ENCODE assay signal across 1 cellular context in the genomic region with DNA sequence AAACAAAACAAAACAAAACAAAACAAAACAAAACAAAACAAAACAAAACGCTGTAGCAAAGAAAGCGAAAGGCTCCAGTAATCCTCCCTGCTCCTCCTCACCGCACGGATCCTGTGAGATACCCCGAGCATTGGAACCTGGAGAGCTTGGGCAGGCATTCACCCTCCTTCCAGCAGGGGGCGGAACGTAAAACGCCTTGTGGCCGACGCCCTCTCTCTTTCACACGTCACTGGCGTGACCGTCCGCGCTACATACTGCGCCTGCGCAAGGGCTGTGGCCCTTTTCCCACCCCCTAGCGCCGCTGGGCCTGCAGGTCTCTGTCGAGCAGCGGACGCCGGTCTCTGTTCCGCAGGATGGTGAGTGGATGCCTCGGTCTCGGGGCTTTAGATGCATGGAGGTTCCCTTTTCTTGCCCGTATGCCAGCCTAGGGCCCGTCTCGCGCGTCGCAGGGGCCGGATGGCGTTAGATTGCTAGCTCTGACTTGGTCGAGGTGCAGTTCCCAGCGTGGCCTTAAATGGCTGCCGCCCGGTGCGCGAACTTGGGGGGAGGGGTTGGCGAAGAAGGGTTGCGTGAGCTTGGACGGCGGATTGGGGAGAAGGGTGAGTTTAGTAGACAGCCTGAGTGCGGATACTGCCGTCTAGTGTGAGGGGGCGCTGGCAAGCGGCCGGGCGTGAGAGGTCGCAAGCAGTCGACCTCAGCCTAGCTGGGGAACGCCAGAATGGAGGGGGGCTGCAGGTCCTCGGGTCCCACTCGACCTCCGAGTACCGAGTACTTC.
TF ChIP-seq lines count a peak whose summit lies in the region.

A gene (plus strand): TSS at position 279 of the 775 bp plus-strand sequence. CDS start 75 bp downstream, at position 354.

TF ChIP-seq in K562, 482 proteins besides CTCF, POLR2A, EP300 and RAD21 (continued from another document and continues in another):
- TF ChIP-seq, protein P1, sequence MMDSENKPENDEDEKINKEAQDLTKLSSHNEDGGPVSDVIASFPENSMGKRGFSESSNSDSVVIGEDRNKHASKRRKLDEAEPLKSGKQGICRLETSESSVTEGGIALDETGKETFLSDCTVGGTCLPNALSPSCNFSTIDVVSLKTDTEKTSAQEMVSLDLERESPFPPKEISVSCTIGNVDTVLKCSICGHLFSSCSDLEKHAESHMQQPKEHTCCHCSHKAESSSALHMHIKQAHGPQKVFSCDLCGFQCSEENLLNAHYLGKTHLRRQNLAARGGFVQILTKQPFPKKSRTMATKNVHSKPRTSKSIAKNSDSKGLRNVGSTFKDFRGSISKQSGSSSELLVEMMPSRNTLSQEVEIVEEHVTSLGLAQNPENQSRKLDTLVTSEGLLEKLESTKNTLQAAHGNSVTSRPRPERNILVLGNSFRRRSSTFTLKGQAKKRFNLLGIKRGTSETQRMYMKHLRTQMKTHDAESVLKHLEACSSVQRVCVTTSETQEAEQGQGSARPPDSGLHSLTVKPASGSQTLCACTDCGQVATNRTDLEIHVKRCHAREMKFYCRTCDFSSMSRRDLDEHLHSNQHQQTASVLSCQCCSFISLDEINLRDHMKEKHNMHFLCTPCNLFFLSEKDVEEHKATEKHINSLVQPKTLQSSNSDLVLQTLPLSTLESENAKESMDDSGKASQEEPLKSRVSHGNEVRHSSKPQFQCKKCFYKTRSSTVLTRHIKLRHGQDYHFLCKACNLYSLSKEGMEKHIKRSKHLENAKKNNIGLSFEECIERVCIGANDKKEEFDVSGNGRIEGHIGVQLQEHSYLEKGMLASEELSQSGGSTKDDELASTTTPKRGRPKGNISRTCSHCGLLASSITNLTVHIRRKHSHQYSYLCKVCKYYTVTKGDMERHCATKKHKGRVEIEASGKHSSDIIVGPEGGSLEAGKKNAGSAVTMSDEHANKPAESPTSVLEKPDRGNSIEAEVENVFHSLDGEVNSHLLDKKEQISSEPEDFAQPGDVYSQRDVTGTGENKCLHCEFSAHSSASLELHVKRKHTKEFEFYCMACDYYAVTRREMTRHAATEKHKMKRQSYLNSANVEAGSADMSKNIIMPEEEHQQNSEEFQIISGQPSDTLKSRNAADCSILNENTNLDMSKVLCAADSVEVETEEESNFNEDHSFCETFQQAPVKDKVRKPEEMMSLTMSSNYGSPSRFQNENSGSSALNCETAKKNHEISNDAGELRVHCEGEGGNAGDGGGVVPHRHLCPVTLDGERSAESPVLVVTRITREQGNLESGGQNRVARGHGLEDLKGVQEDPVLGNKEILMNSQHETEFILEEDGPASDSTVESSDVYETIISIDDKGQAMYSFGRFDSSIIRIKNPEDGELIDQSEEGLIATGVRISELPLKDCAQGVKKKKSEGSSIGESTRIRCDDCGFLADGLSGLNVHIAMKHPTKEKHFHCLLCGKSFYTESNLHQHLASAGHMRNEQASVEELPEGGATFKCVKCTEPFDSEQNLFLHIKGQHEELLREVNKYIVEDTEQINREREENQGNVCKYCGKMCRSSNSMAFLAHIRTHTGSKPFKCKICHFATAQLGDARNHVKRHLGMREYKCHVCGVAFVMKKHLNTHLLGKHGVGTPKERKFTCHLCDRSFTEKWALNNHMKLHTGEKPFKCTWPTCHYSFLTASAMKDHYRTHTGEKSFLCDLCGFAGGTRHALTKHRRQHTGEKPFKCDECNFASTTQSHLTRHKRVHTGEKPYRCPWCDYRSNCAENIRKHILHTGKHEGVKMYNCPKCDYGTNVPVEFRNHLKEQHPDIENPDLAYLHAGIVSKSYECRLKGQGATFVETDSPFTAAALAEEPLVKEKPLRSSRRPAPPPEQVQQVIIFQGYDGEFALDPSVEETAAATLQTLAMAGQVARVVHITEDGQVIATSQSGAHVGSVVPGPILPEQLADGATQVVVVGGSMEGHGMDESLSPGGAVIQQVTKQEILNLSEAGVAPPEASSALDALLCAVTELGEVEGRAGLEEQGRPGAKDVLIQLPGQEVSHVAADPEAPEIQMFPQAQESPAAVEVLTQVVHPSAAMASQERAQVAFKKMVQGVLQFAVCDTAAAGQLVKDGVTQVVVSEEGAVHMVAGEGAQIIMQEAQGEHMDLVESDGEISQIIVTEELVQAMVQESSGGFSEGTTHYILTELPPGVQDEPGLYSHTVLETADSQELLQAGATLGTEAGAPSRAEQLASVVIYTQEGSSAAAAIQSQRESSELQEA (IDR thresholded peaks at IDR 0.05; ENCODE audit: low read depth): peak; percentile 87
- TF ChIP-seq, protein P2, sequence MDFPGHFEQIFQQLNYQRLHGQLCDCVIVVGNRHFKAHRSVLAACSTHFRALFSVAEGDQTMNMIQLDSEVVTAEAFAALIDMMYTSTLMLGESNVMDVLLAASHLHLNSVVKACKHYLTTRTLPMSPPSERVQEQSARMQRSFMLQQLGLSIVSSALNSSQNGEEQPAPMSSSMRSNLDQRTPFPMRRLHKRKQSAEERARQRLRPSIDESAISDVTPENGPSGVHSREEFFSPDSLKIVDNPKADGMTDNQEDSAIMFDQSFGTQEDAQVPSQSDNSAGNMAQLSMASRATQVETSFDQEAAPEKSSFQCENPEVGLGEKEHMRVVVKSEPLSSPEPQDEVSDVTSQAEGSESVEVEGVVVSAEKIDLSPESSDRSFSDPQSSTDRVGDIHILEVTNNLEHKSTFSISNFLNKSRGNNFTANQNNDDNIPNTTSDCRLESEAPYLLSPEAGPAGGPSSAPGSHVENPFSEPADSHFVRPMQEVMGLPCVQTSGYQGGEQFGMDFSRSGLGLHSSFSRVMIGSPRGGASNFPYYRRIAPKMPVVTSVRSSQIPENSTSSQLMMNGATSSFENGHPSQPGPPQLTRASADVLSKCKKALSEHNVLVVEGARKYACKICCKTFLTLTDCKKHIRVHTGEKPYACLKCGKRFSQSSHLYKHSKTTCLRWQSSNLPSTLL (IDR thresholded peaks at IDR 0.05): no peak
- TF ChIP-seq CTBP1 (IDR thresholded peaks at IDR 0.05; ENCODE audit: borderline replicate concordance): peak; percentile 84
- TF ChIP-seq POLR2AphosphoS2 (IDR thresholded peaks at IDR 0.05; ENCODE audit: low read length): peak; percentile 78; the same call in 1 of the 2 replicates
- 0 out of 2 replicates have a peak, but pooled peaks have one; percentile 32 for TF ChIP-seq NFE2 (IDR thresholded peaks at IDR 0.05; ENCODE audit: low read depth)
- no peak for TF ChIP-seq ZNF197 (CRISPR knock-in tag; IDR thresholded peaks at IDR 0.05; ENCODE audit: low read depth)
- TF ChIP-seq NONO (IDR thresholded peaks at IDR 0.05; ENCODE audit: low read depth in 2 of 2, low read length in 1 of 2): no peak; a peak in 1 of 4 replicates
- TF ChIP-seq RBM22 (IDR thresholded peaks at IDR 0.05; ENCODE audit: low read depth, low read length, poor library complexity, severe bottlenecking): peak; percentile 90
- TF ChIP-seq, protein P3, sequence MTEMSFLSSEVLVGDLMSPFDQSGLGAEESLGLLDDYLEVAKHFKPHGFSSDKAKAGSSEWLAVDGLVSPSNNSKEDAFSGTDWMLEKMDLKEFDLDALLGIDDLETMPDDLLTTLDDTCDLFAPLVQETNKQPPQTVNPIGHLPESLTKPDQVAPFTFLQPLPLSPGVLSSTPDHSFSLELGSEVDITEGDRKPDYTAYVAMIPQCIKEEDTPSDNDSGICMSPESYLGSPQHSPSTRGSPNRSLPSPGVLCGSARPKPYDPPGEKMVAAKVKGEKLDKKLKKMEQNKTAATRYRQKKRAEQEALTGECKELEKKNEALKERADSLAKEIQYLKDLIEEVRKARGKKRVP (CRISPR knock-in tag; IDR thresholded peaks at IDR 0.05): no peak
- TF ChIP-seq ZKSCAN1 (IDR thresholded peaks at IDR 0.05; ENCODE audit: low read depth, low read length): 0 out of 2 replicates have a peak, but pooled peaks have one; percentile 51
- TF ChIP-seq ZBTB7A (IDR thresholded peaks at IDR 0.05; ENCODE audit: borderline replicate concordance, control insufficient read depth, low read depth, low read length): peak; percentile 33; the same call in 1 of the 2 replicates
- no peak for TF ChIP-seq MED1 (CRISPR knock-in tag; IDR thresholded peaks at IDR 0.05; ENCODE audit: borderline replicate concordance)
- no peak for TF ChIP-seq ELF4 (CRISPR knock-in tag; IDR thresholded peaks at IDR 0.05)
- TF ChIP-seq, protein P4, sequence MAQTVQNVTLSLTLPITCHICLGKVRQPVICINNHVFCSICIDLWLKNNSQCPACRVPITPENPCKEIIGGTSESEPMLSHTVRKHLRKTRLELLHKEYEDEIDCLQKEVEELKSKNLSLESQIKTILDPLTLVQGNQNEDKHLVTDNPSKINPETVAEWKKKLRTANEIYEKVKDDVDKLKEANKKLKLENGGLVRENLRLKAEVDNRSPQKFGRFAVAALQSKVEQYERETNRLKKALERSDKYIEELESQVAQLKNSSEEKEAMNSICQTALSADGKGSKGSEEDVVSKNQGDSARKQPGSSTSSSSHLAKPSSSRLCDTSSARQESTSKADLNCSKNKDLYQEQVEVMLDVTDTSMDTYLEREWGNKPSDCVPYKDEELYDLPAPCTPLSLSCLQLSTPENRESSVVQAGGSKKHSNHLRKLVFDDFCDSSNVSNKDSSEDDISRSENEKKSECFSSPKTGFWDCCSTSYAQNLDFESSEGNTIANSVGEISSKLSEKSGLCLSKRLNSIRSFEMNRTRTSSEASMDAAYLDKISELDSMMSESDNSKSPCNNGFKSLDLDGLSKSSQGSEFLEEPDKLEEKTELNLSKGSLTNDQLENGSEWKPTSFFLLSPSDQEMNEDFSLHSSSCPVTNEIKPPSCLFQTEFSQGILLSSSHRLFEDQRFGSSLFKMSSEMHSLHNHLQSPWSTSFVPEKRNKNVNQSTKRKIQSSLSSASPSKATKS (CRISPR knock-in tag; IDR thresholded peaks at IDR 0.05): no peak
- TF ChIP-seq, protein P5, sequence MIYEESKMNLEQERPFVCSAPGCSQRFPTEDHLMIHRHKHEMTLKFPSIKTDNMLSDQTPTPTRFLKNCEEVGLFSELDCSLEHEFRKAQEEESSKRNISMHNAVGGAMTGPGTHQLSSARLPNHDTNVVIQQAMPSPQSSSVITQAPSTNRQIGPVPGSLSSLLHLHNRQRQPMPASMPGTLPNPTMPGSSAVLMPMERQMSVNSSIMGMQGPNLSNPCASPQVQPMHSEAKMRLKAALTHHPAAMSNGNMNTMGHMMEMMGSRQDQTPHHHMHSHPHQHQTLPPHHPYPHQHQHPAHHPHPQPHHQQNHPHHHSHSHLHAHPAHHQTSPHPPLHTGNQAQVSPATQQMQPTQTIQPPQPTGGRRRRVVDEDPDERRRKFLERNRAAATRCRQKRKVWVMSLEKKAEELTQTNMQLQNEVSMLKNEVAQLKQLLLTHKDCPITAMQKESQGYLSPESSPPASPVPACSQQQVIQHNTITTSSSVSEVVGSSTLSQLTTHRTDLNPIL (CRISPR knock-in tag; IDR thresholded peaks at IDR 0.05): no peak
- TF ChIP-seq COPS2 (conservative IDR thresholded peaks at IDR 0.05): no peak
- TF ChIP-seq, protein P6, sequence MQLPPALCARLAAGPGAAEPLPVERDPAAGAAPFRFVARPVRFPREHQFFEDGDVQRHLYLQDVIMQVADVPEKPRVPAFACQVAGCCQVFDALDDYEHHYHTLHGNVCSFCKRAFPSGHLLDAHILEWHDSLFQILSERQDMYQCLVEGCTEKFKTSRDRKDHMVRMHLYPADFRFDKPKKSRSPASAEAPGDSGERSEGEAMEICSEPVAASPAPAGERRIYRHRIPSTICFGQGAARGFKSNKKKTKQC (CRISPR knock-in tag; IDR thresholded peaks at IDR 0.05): peak; percentile 96
- no peak for TF ChIP-seq XRCC3 (IDR thresholded peaks at IDR 0.05)
- no peak for TF ChIP-seq ZNF165 (CRISPR knock-in tag; IDR thresholded peaks at IDR 0.05; ENCODE audit: borderline replicate concordance)
- TF ChIP-seq, protein P7, sequence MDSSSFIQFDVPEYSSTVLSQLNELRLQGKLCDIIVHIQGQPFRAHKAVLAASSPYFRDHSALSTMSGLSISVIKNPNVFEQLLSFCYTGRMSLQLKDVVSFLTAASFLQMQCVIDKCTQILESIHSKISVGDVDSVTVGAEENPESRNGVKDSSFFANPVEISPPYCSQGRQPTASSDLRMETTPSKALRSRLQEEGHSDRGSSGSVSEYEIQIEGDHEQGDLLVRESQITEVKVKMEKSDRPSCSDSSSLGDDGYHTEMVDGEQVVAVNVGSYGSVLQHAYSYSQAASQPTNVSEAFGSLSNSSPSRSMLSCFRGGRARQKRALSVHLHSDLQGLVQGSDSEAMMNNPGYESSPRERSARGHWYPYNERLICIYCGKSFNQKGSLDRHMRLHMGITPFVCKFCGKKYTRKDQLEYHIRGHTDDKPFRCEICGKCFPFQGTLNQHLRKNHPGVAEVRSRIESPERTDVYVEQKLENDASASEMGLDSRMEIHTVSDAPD (CRISPR knock-in tag; IDR thresholded peaks at IDR 0.05): no peak
- 0 out of 2 replicates have a peak, but pooled peaks have one; percentile 35 for TF ChIP-seq ZC3H8 (IDR thresholded peaks at IDR 0.05)
- TF ChIP-seq RBM17 (IDR thresholded peaks at IDR 0.05; ENCODE audit: borderline replicate concordance, low read depth, low read length): no peak
- TF ChIP-seq ZNF589 (CRISPR knock-in tag; IDR thresholded peaks at IDR 0.05; ENCODE audit: low read depth): no peak
- TF ChIP-seq, protein P8, sequence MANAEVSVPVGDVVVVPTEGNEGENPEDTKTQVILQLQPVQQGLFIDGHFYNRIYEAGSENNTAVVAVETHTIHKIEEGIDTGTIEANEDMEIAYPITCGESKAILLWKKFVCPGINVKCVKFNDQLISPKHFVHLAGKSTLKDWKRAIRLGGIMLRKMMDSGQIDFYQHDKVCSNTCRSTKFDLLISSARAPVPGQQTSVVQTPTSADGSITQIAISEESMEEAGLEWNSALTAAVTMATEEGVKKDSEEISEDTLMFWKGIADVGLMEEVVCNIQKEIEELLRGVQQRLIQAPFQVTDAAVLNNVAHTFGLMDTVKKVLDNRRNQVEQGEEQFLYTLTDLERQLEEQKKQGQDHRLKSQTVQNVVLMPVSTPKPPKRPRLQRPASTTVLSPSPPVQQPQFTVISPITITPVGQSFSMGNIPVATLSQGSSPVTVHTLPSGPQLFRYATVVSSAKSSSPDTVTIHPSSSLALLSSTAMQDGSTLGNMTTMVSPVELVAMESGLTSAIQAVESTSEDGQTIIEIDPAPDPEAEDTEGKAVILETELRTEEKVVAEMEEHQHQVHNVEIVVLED (CRISPR knock-in tag; IDR thresholded peaks at IDR 0.05): peak; percentile 96
- peak; percentile 85; the same call in 1 of the 2 replicates for TF ChIP-seq ZNF76 (CRISPR knock-in tag; IDR thresholded peaks at IDR 0.05; ENCODE audit: borderline replicate concordance)
- no peak for TF ChIP-seq NELFE (IDR thresholded peaks at IDR 0.05; ENCODE audit: insufficient read depth, insufficient read length)
- peak; percentile 66 for TF ChIP-seq HDAC3 (IDR thresholded peaks at IDR 0.05; ENCODE audit: borderline replicate concordance, partially characterized antibody)
- TF ChIP-seq GATAD2B (IDR thresholded peaks at IDR 0.05; ENCODE audit: borderline replicate concordance): peak; percentile 46
- peak; percentile 72; the same call in 1 of the 2 replicates for TF ChIP-seq ZBTB1 (CRISPR knock-in tag; IDR thresholded peaks at IDR 0.05; ENCODE audit: borderline replicate concordance, low read depth)
- TF ChIP-seq DNMT1 (IDR thresholded peaks at IDR 0.05): no peak
- no peak for TF ChIP-seq ZNF436 (CRISPR knock-in tag; IDR thresholded peaks at IDR 0.05)
- TF ChIP-seq SP1 (CRISPR knock-in tag; IDR thresholded peaks at IDR 0.05): peak; percentile 96
- TF ChIP-seq ZSCAN32 (CRISPR knock-in tag; IDR thresholded peaks at IDR 0.05): no peak
- TF ChIP-seq SMARCE1 (IDR thresholded peaks at IDR 0.05): no peak
- no peak for TF ChIP-seq MEF2D (tag; conservative IDR thresholded peaks at IDR 0.05; ENCODE audit: low read depth)
- no peak for TF ChIP-seq WHSC1 (IDR thresholded peaks at IDR 0.05; ENCODE audit: low read length)
